Comparison of ENCODE assay signal across 23 cellular contexts in the genomic region with DNA sequence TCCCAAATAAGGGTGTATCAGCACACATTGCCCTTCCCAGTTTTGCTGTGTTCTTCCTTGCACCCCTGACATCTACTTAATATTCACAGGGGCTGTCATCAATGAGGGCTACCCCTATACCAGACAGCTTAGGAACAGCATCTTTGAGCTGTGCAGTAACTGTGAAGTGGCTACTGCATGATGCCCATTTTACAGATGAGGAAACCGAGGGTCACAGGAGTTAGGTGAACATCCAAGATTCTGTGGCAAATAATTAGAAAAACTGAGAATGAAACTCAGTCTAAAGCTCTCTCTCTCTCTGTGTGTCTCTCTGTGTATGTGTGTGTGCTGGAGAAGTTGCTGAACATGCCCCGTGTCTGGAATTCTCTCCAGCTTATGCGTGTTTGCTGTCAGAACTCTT.
"Had no signal": no experiment of that assay in that cellular context is flagged by ENCODE, and none has a peak within 500 bp of the region (broad histone marks: within the 10 kb centered on the region; RNA-seq: fewer than 3 reads in every experiment).

No MANE protein-coding gene starts in this region.

- H3K9me3 ChIP-seq: colonic mucosa, gastroesophageal sphincter, heart left ventricle, left lung, lower lobe of right lung had no signal

- H3K27ac Mint-ChIP-seq: dendritic cell treated with granulocyte-macrophage colony-stimulating factor and Interleukin-4, amounts not matched to agents 40 ng/mL and 50 ng/mL, for 4 days; effector memory CD8-positive, alpha-beta T cell; endodermal cell had no signal

- H3K4me3 Mint-ChIP-seq: dendritic cell treated with granulocyte-macrophage colony-stimulating factor and Interleukin-4, amounts not matched to agents 40 ng/mL and 50 ng/mL, for 4 days; effector memory CD8-positive, alpha-beta T cell; endodermal cell had no signal

- H3K27me3 ChIP-seq: colonic mucosa, foreskin keratinocyte, gastroesophageal sphincter, heart left ventricle, hepatocyte, left lung had no signal

- FAIRE-seq: endometrium, frontal cortex, islet of Langerhans, keratinocyte had no signal

- H2AFZ ChIP-seq: hepatocyte had no signal

- DNase-seq: colonic mucosa; cortex of kidney; effector CD8-positive, alpha-beta T cell; effector memory CD8-positive, alpha-beta T cell; endodermal cell; erythroblast; foreskin keratinocyte; heart left ventricle; left cardiac atrium; left lung; left ventricle myocardium superior; lower lobe of right lung; mesenchymal stem cell; midbrain had no signal

- H3K4me1 ChIP-seq: colonic mucosa, gastroesophageal sphincter had no signal

- H3K4me2 ChIP-seq: hepatocyte had no signal

- H3K79me2 ChIP-seq: hepatocyte had no signal

- H3K27ac ChIP-seq: colonic mucosa, epithelial cell of prostate, foreskin keratinocyte, gastroesophageal sphincter, heart left ventricle, hepatocyte, left lung, lower lobe of right lung had no signal

- ATAC-seq: effector memory CD8-positive, alpha-beta T cell; esophagus mucosa; foreskin keratinocyte; gastroesophageal sphincter; heart left ventricle; left cardiac atrium; left lung; left ventricle myocardium superior; lower lobe of right lung had no signal

- H3K4me3 ChIP-seq: colonic mucosa, gastroesophageal sphincter, heart left ventricle, hepatocyte, left lung, lower lobe of right lung had no signal

- H3K36me3 ChIP-seq: colonic mucosa, gastroesophageal sphincter, heart left ventricle, left lung, lower lobe of right lung had no signal

- H3K9me3 Mint-ChIP-seq: dendritic cell treated with granulocyte-macrophage colony-stimulating factor and Interleukin-4, amounts not matched to agents 40 ng/mL and 50 ng/mL, for 4 days; effector memory CD8-positive, alpha-beta T cell; endodermal cell had no signal
